Comparison of ENCODE assay signal across 10 cellular contexts in genomic region chr1:31848381-31848897, GRCh38. TPM values are rescaled to one million over a fixed set of nuclear protein-coding genes. Genes with fewer than 3 reads are reported as not detected.
A peak's percentile ranks its signal among the peaks of the same experiment; 100 is the strongest.
DNase-seq lines count a peak whose midpoint lies in the region; ATAC-seq and TF ChIP-seq lines count a peak whose summit lies in the region.
"Had no signal": no experiment of that assay in that cellular context is flagged by ENCODE, and none has a peak within 500 bp of the region (broad histone marks: within the 10 kb centered on the region; RNA-seq: fewer than 3 reads in every experiment).

No MANE protein-coding gene starts in this region.

- no peak overlapping the region for H2BK120ac ChIP-seq in mesenchymal stem cell (ENCODE audit: low read depth, low read length)

- H4K91ac ChIP-seq in mesenchymal stem cell (ENCODE audit: low read length), result peak overlapping the region; percentile 15

- no peaks in the 10 kb centered on the region for H3K27me3 ChIP-seq in Peyer's patch
- H3K27me3 ChIP-seq in mesenchymal stem cell (ENCODE audit: control insufficient read depth in 1 of 2, insufficient read depth in 1 of 2, low read length in 2 of 2), result peaks cover 0 to 5% of the 10 kb centered on the region in 2 experiments

- H3K4me2 ChIP-seq in mesenchymal stem cell (ENCODE audit: low read length, poor library complexity, severe bottlenecking), result no peak overlapping the region

- H2BK15ac ChIP-seq in mesenchymal stem cell (ENCODE audit: low read depth, poor library complexity, severe bottlenecking), result no peak overlapping the region

- H3K36me3 ChIP-seq in Peyer's patch (no peaks in the 10 kb centered on the region), mesenchymal stem cell (ENCODE audit: control insufficient read depth in 1 of 2, insufficient read depth in 2 of 2, low read depth in 1 of 2, low read length in 2 of 2) (no peaks in the 10 kb centered on the region)

- no peak overlapping the region for H3K4ac ChIP-seq in mesenchymal stem cell (ENCODE audit: low read depth in 1 of 2, low read length in 2 of 2)

- H3K27me3 Mint-ChIP-seq in activated T-cell treated with anti-CD3 and anti-CD28 coated beads, Interleukin-2, amount 50 U/mL, for 24 hours, result no peaks in the 10 kb centered on the region
- H3K27me3 Mint-ChIP-seq in stimulated activated naive CD8-positive, alpha-beta T cell treated with anti-CD3 and anti-CD28 coated beads, Interleukin-15, Interleukin-2, amounts not matched to agents 100 ng/mL and 50 ng/mL, for 24 hours, result no peaks in the 10 kb centered on the region

- no peak for TF ChIP-seq CTCF in Peyer's patch (IDR thresholded peaks at IDR 0.05)

- H3K23ac ChIP-seq in mesenchymal stem cell (ENCODE audit: low read length in 2 of 2), result no peak overlapping the region

- H2BK12ac ChIP-seq in mesenchymal stem cell (ENCODE audit: low read length in 2 of 2), result no peak overlapping the region

- H3K9ac ChIP-seq in mesenchymal stem cell (ENCODE audit: low read length), result no peak overlapping the region

- H3K79me1 ChIP-seq in mesenchymal stem cell (replicated peaks; ENCODE audit: low read length, poor library complexity, severe bottlenecking), result no peaks in the 10 kb centered on the region

- no peaks in the 10 kb centered on the region for H3K36me3 Mint-ChIP-seq in activated T-cell treated with anti-CD3 and anti-CD28 coated beads, Interleukin-2, amount 50 U/mL, for 24 hours (ENCODE audit: low read depth)
- no peaks in the 10 kb centered on the region for H3K36me3 Mint-ChIP-seq in stimulated activated naive CD8-positive, alpha-beta T cell treated with anti-CD3 and anti-CD28 coated beads, Interleukin-15, Interleukin-2, amounts not matched to agents 100 ng/mL and 50 ng/mL, for 24 hours (ENCODE audit: low read depth)

- no peak overlapping the region for H2AK5ac ChIP-seq in mesenchymal stem cell (ENCODE audit: low read length, severe bottlenecking)

- peak overlapping the region in 1 of 4 donors; percentile 4 for H3K4me3 ChIP-seq in Peyer's patch
- H3K4me3 ChIP-seq in mesenchymal stem cell (ENCODE audit: insufficient read depth in 1 of 2, low read depth in 1 of 2, low read length in 2 of 2), result no peak overlapping the region

- H2BK5ac ChIP-seq in mesenchymal stem cell (ENCODE audit: low read depth, low read length, poor library complexity, severe bottlenecking), result no peak overlapping the region

- H3K27ac Mint-ChIP-seq in activated T-cell treated with anti-CD3 and anti-CD28 coated beads, Interleukin-2, amount 50 U/mL, for 24 hours, result peak overlapping the region; percentile 48
- H3K27ac Mint-ChIP-seq in stimulated activated naive CD8-positive, alpha-beta T cell treated with anti-CD3 and anti-CD28 coated beads, Interleukin-15, Interleukin-2, amounts not matched to agents 100 ng/mL and 50 ng/mL, for 24 hours, result peak overlapping the region; percentile 22

- WGBS in mesenchymal stem cell, result 90% methylated on average over 11 of the region's 11 CpGs

- H3K9me3 ChIP-seq in Peyer's patch (no peaks in the 10 kb centered on the region), mesenchymal stem cell (ENCODE audit: control insufficient read depth, low read length) (no peaks in the 10 kb centered on the region)

- H3K9me3 Mint-ChIP-seq in activated T-cell treated with anti-CD3 and anti-CD28 coated beads, Interleukin-2, amount 50 U/mL, for 24 hours, result no peaks in the 10 kb centered on the region
- H3K9me3 Mint-ChIP-seq in stimulated activated naive CD8-positive, alpha-beta T cell treated with anti-CD3 and anti-CD28 coated beads, Interleukin-15, Interleukin-2, amounts not matched to agents 100 ng/mL and 50 ng/mL, for 24 hours, result no peaks in the 10 kb centered on the region

- DNase-seq in Peyer's patch (peak in 2 of 3 donors; percentile 77 to 78), mesenchymal stem cell (no peak), SHP77 (lab: John Stamatoyannopoulos, UW) (no peak), putamen (ENCODE audit: low spot score) (no peak)
- DNase-seq in activated T-cell treated with anti-CD3 and anti-CD28 coated beads, Interleukin-2, amount 50 U/mL, for 24 hours, result peak; percentile 56
- DNase-seq: EL, NCI-H524 had no signal

- no peak for ATAC-seq in GM18505 (IDR thresholded peaks at IDR 0.05; ENCODE audit: unreplicated experiment)

- no peak overlapping the region for H2AFZ ChIP-seq in mesenchymal stem cell (ENCODE audit: low read depth, low read length)

- no peak overlapping the region for H3K14ac ChIP-seq in mesenchymal stem cell (ENCODE audit: low read length in 2 of 2)

- H3K4me1 Mint-ChIP-seq in activated T-cell treated with anti-CD3 and anti-CD28 coated beads, Interleukin-2, amount 50 U/mL, for 24 hours (ENCODE audit: low read depth), result peaks cover 52% of the 10 kb centered on the region
- H3K4me1 Mint-ChIP-seq in stimulated activated naive CD8-positive, alpha-beta T cell treated with anti-CD3 and anti-CD28 coated beads, Interleukin-15, Interleukin-2, amounts not matched to agents 100 ng/mL and 50 ng/mL, for 24 hours (ENCODE audit: low read depth), result peaks cover 53% of the 10 kb centered on the region

- peak overlapping the region in 2 of 4 donors; percentile 12 to 60 for H3K27ac ChIP-seq in Peyer's patch
- H3K27ac ChIP-seq in mesenchymal stem cell (ENCODE audit: low read length, poor library complexity, severe bottlenecking), result no peak overlapping the region
- H3K27ac ChIP-seq: VCaP had no signal

- no peak overlapping the region for H3K18ac ChIP-seq in mesenchymal stem cell (ENCODE audit: low read depth in 1 of 2, low read length in 2 of 2)

- TF ChIP-seq POLR2A in Peyer's patch (IDR thresholded peaks at IDR 0.05) (no peak), GM18505 (IDR thresholded peaks at IDR 0.05; ENCODE audit: borderline replicate concordance, extremely low read depth, insufficient read depth, insufficient read length) (no peak)

- peaks cover 0 to 5% (median 2%) of the 10 kb centered on the region in 4 donors for H3K4me1 ChIP-seq in Peyer's patch
- H3K4me1 ChIP-seq in mesenchymal stem cell (ENCODE audit: control insufficient read depth, insufficient read depth, low read depth, low read length), result peaks cover 3% of the 10 kb centered on the region

- peak overlapping the region; percentile 43 for H3K4me3 Mint-ChIP-seq in activated T-cell treated with anti-CD3 and anti-CD28 coated beads, Interleukin-2, amount 50 U/mL, for 24 hours
- peak overlapping the region; percentile 23 for H3K4me3 Mint-ChIP-seq in stimulated activated naive CD8-positive, alpha-beta T cell treated with anti-CD3 and anti-CD28 coated beads, Interleukin-15, Interleukin-2, amounts not matched to agents 100 ng/mL and 50 ng/mL, for 24 hours

- H4K8ac ChIP-seq in mesenchymal stem cell (ENCODE audit: low read length), result no peak overlapping the region

RNA-seq across cellular contexts. Expression of gene SPOCD1, which starts 32.6 kb away (rescaled TPM):
- 1 to 10 TPM in 1 of 4 donors, under 1 TPM in 1, not detected in 2; 0.80 to 3.3 TPM for total RNA-seq in Peyer's patch
- 20.4 TPM for polyA plus RNA-seq in mesenchymal stem cell (2013, experiment 1 of 2)
- 20.7 TPM for polyA plus RNA-seq in mesenchymal stem cell (2013, experiment 2 of 2)

Comparison
In these comparisons a context has a peak if more than half of its experiments do, and no peak if none do; other contexts are left out.
1. DNase-seq: peak in Peyer's patch (2 of 3) and activated T-cell treated with anti-CD3 and anti-CD28 coated beads, Interleukin-2, amount 50 U/mL, for 24 hours (single experiment); none in mesenchymal stem cell (single experiment), SHP77 (0 of 2) and putamen (single experiment).